ENCODE assay signal across 9 cellular contexts in the genomic region with DNA sequence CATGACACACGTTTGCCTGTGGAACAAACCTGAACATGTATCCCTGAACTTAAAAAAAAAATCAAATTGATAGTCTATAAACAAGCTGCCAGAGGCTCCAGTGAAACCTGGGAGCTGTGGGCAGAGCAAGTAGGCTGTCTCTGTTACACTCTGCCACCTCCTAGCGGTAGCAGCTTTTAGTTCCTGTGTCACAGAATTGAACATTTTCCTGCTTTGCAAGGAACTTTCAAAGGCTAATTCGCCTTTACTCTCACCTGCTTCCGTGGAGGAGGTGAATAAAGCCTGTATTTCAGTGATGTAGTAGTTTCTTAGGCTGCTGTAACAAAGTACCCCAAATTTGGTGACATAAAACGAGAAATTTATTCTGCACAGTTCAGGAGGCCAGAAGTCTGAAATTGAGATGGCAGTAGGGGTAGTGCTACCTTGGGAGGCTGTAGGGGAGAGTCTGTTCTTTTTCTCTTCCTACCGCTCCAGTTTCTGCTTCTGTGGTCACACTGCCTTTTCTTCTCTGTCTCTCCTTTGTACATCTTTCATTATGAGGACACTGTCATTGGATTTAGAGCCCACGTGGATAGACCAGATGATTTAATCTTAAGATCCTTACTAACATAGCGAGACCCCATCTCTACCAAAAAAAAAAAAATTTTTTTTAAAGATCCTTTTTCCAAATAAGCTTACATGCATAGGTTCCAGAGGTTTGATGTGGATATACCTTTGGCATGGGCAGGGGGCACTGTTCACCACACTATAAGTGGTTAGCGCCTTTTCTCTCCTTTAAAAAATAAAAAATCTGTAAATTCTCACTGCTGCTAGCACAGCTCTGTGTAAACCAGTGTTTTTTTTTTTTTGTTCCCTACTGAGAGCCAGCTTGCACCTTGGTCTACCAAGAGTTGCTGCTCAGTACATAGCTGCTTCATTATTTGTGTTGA. TPM values are rescaled to one million over a fixed set of nuclear protein-coding genes. Genes with fewer than 3 reads are reported as not detected.
DNase-seq lines count a peak whose midpoint lies in the region; ATAC-seq and TF ChIP-seq lines count a peak whose summit lies in the region.
"Had no signal": no experiment of that assay in that cellular context is flagged by ENCODE, and none has a peak within 500 bp of the region (broad histone marks: within the 10 kb centered on the region; RNA-seq: fewer than 3 reads in every experiment).

No MANE protein-coding gene starts in this region.

- H3K27me3 ChIP-seq in stomach = no peaks in the 10 kb centered on the region

- WGBS in stomach, 5 donors = 67 to 80% (median 70%) methylated on average over 8 to 9 of the region's 9 CpGs

- TF ChIP-seq EP300 in stomach (IDR thresholded peaks at IDR 0.05) = no peak

- H3K36me3 ChIP-seq in stomach = peaks cover 13 to 56% (median 45%) of the 10 kb centered on the region in 4 donors

- DNase-seq in activated CD4-positive, alpha-beta T cell treated with anti-CD3 and anti-CD28 coated beads, Interleukin-2, amount 10 ng/mL, durations not matched to agents 24 days and 14 days = peak; percentile 61
- no peak for DNase-seq in activated CD4-positive, alpha-beta T cell treated with anti-CD3 and anti-CD28 coated beads for 36 hours
- DNase-seq in NCI-H2227 treated with DMSO at 0.1 percent for 48 hours (lab: John Stamatoyannopoulos, UW) = peak; percentile 6
- DNase-seq in endothelial cell (ENCODE audit: low spot score) = peak; percentile 62
- DNase-seq in stomach = peak; percentile 26
- no peak for DNase-seq in GM19238 (ENCODE audit: insufficient read length, low spot score)
- no peak for DNase-seq in NCI-H1092 (lab: John Stamatoyannopoulos, UW)
- no peak for DNase-seq in activated effector memory CD4-positive, alpha-beta T cell treated with anti-CD3 and anti-CD28 coated beads, Interleukin-2, amount 50 U/mL, for 16 hours
- DNase-seq: CD4-positive, alpha-beta T cell had no signal

- H3K9me3 ChIP-seq in stomach = no peaks in the 10 kb centered on the region

- no peak overlapping the region for H3K4me3 Mint-ChIP-seq in activated CD4-positive, alpha-beta T cell treated with anti-CD3 and anti-CD28 coated beads, Interleukin-2, amount 10 ng/mL, durations not matched to agents 24 days and 14 days
- H3K4me3 Mint-ChIP-seq in activated CD4-positive, alpha-beta T cell treated with anti-CD3 and anti-CD28 coated beads for 36 hours = no peak overlapping the region
- no peak overlapping the region for H3K4me3 Mint-ChIP-seq in endothelial cell (ENCODE audit: unreplicated experiment)
- H3K4me3 Mint-ChIP-seq: CD4-positive, alpha-beta T cell had no signal

- peaks cover 0 to 16% (median 6%) of the 10 kb centered on the region in 4 donors for H3K4me1 ChIP-seq in stomach

- no peak for TF ChIP-seq POLR2A in stomach (IDR thresholded peaks at IDR 0.05)

- H3K27ac ChIP-seq in stomach = no peak overlapping the region

- H3K4me1 Mint-ChIP-seq in activated CD4-positive, alpha-beta T cell treated with anti-CD3 and anti-CD28 coated beads, Interleukin-2, amount 10 ng/mL, durations not matched to agents 24 days and 14 days = peaks cover 30% of the 10 kb centered on the region
- H3K4me1 Mint-ChIP-seq in activated CD4-positive, alpha-beta T cell treated with anti-CD3 and anti-CD28 coated beads for 36 hours = peaks cover 18% of the 10 kb centered on the region
- peaks cover 11% of the 10 kb centered on the region for H3K4me1 Mint-ChIP-seq in endothelial cell (ENCODE audit: unreplicated experiment)

- POLR2A ChIA-PET in activated CD4-positive, alpha-beta T cell treated with anti-CD3 and anti-CD28 coated beads for 36 hours (lab: Charles Lee) = no interaction called here

- CTCF ChIA-PET in activated CD4-positive, alpha-beta T cell treated with anti-CD3 and anti-CD28 coated beads for 36 hours (lab: Charles Lee) = interaction anchor here (0.8 to 1.5 kb wide), 2 partner anchors 9 to 54 kb away, joined by 3 to 8 read pairs; no protein-coding TSS in a partner anchor

- H3K27ac Mint-ChIP-seq in activated CD4-positive, alpha-beta T cell treated with anti-CD3 and anti-CD28 coated beads, Interleukin-2, amount 10 ng/mL, durations not matched to agents 24 days and 14 days = no peak overlapping the region
- H3K27ac Mint-ChIP-seq in activated CD4-positive, alpha-beta T cell treated with anti-CD3 and anti-CD28 coated beads for 36 hours = no peak overlapping the region
- H3K27ac Mint-ChIP-seq in endothelial cell (ENCODE audit: unreplicated experiment) = no peak overlapping the region
- H3K27ac Mint-ChIP-seq: CD4-positive, alpha-beta T cell had no signal

- no peaks in the 10 kb centered on the region for H3K9me3 Mint-ChIP-seq in activated CD4-positive, alpha-beta T cell treated with anti-CD3 and anti-CD28 coated beads, Interleukin-2, amount 10 ng/mL, durations not matched to agents 24 days and 14 days
- H3K9me3 Mint-ChIP-seq in activated CD4-positive, alpha-beta T cell treated with anti-CD3 and anti-CD28 coated beads for 36 hours (ENCODE audit: low read depth) = no peaks in the 10 kb centered on the region
- H3K9me3 Mint-ChIP-seq in endothelial cell (ENCODE audit: unreplicated experiment) = no peaks in the 10 kb centered on the region
- H3K9me3 Mint-ChIP-seq: CD4-positive, alpha-beta T cell had no signal

- no peak overlapping the region for H3K4me3 ChIP-seq in stomach

- H3K27me3 Mint-ChIP-seq in activated CD4-positive, alpha-beta T cell treated with anti-CD3 and anti-CD28 coated beads, Interleukin-2, amount 10 ng/mL, durations not matched to agents 24 days and 14 days = no peaks in the 10 kb centered on the region
- H3K27me3 Mint-ChIP-seq in activated CD4-positive, alpha-beta T cell treated with anti-CD3 and anti-CD28 coated beads for 36 hours = no peaks in the 10 kb centered on the region
- H3K27me3 Mint-ChIP-seq in endothelial cell (ENCODE audit: unreplicated experiment) = peaks cover 5% of the 10 kb centered on the region
- H3K27me3 Mint-ChIP-seq: CD4-positive, alpha-beta T cell had no signal

- intact Hi-C loops in activated CD4-positive, alpha-beta T cell treated with anti-CD3 and anti-CD28 coated beads, Interleukin-2, amount 10 ng/mL, durations not matched to agents 24 days and 14 days (cut with micrococcal nuclease) = loop anchor here (10.0 kb wide), 1 partner anchor 124 kb away; no protein-coding TSS in a partner anchor
- intact Hi-C loops in activated CD4-positive, alpha-beta T cell treated with anti-CD3 and anti-CD28 coated beads for 36 hours (cut with DNase I, micrococcal nuclease) = no loop called here
- intact Hi-C loops in stomach (cut with DNase I; ENCODE audit: low total_unique reads) = no loop called here

- H3K36me3 Mint-ChIP-seq in activated CD4-positive, alpha-beta T cell treated with anti-CD3 and anti-CD28 coated beads, Interleukin-2, amount 10 ng/mL, durations not matched to agents 24 days and 14 days (ENCODE audit: low read depth) = peaks cover 41% of the 10 kb centered on the region
- peaks cover 38% of the 10 kb centered on the region for H3K36me3 Mint-ChIP-seq in activated CD4-positive, alpha-beta T cell treated with anti-CD3 and anti-CD28 coated beads for 36 hours (ENCODE audit: low read depth)
- H3K36me3 Mint-ChIP-seq in endothelial cell (ENCODE audit: low read depth, unreplicated experiment) = peaks cover 3% of the 10 kb centered on the region

- no peak for ATAC-seq in activated CD4-positive, alpha-beta T cell treated with anti-CD3 and anti-CD28 coated beads for 36 hours

- TF ChIP-seq CTCF in endothelial cell (IDR thresholded peaks at IDR 0.05; ENCODE audit: unreplicated experiment) = peak; percentile 29
- TF ChIP-seq CTCF in stomach (IDR thresholded peaks at IDR 0.05) = peak in 2 of 7 experiments; percentile 10 to 11

RNA-seq across cellular contexts. Expression of a gene that starts 25.3 kb away (rescaled TPM):
- total RNA-seq in activated CD4-positive, alpha-beta T cell treated with anti-CD3 and anti-CD28 coated beads, Interleukin-2, amount 10 ng/mL, durations not matched to agents 24 days and 14 days = 51.7 and 51.9 TPM in 2 replicates
- 10 to 100 TPM; 51.4 to 59.2 TPM for total RNA-seq in activated CD4-positive, alpha-beta T cell treated with anti-CD3 and anti-CD28 coated beads for 36 hours
- total RNA-seq in endothelial cell (ENCODE audit: unreplicated experiment) (31.6 TPM), stomach (100 to 1,000 TPM in 1 of 5 donors, 10 to 100 TPM in 4; 18.0 to 100 (median 21.4) TPM)
- polyA plus RNA-seq in stomach = 10 to 100 TPM in 2 of 3 donors, 1 to 10 TPM in 1; 8.2 to 16.3 (median 15.8) TPM

Comparison
In these comparisons a context has a peak if more than half of its experiments do, and no peak if none do; other contexts are left out.
1. DNase-seq: peak in activated CD4-positive, alpha-beta T cell treated with anti-CD3 and anti-CD28 coated beads, Interleukin-2, amount 10 ng/mL, durations not matched to agents 24 days and 14 days (single experiment), NCI-H2227 treated with DMSO at 0.1 percent for 48 hours (single experiment), endothelial cell (single experiment) and stomach (single experiment); none in activated CD4-positive, alpha-beta T cell treated with anti-CD3 and anti-CD28 coated beads for 36 hours (single experiment), GM19238 (single experiment), NCI-H1092 (single experiment) and activated effector memory CD4-positive, alpha-beta T cell treated with anti-CD3 and anti-CD28 coated beads, Interleukin-2, amount 50 U/mL, for 16 hours (single experiment).